Comparison of ENCODE assay signal across 9 cellular contexts in the genomic region with DNA sequence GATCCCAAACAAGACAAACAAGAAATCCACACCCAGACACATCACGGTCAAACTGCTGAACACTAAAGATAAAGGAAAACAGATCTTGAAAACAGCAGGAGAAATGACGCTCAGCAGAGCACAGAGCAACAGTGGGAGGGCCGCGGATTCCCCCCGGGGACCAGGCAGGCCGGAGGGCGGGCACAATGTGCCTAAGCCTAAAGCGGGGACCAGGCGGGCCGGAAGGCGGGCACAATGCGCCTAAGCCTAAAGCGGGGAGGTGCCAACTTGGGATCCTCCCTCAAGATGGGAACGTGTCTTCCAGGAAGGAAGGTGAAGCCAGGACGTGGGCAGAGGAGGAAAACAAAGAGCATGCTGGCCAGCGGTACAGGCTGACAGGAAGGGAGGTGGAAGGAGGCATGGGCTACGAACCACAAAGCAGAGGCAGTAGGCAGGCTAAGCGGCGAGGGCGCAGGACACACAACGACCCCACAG. TPM values are rescaled to one million over a fixed set of nuclear protein-coding genes. Genes with fewer than 3 reads are reported as not detected.
A peak's percentile ranks its signal among the peaks of the same experiment; 100 is the strongest.
DNase-seq lines count a peak whose midpoint lies in the region; ATAC-seq, FAIRE-seq and TF ChIP-seq lines count a peak whose summit lies in the region.
"Had no signal": no experiment of that assay in that cellular context is flagged by ENCODE, and none has a peak within 500 bp of the region (broad histone marks: within the 10 kb centered on the region; RNA-seq: fewer than 3 reads in every experiment).

No MANE protein-coding gene starts in this region.

- peaks cover 29% of the 10 kb centered on the region for H3K4me1 ChIP-seq in HUES48 (ENCODE audit: control insufficient read depth, insufficient read depth, low read length)
- peaks cover 0 to 15% of the 10 kb centered on the region in 2 donors for H3K4me1 ChIP-seq in kidney (ENCODE audit: control insufficient read depth in 1 of 2, insufficient read depth in 1 of 2, low read depth in 1 of 2, low read length in 2 of 2)
- H3K4me1 ChIP-seq in thoracic aorta (ENCODE audit: control insufficient read depth in 1 of 2, low read depth in 2 of 2) = peaks cover 46 to 68% of the 10 kb centered on the region in 2 donors

- H3K27ac ChIP-seq in HUES48 (ENCODE audit: low read depth, low read length) (peak overlapping the region; percentile 63), kidney (ENCODE audit: low read depth in 2 of 2, low read length in 2 of 2) (peak overlapping the region; percentile 29 to 41), thoracic aorta (peak overlapping the region; percentile 3 to 48)
- H3K27ac ChIP-seq: HL-60 had no signal

- H3K9ac ChIP-seq in HUES48 (ENCODE audit: low read depth, low read length) (no peak overlapping the region), kidney (ENCODE audit: low read length in 2 of 2) (no peak overlapping the region)

- intact Hi-C loops in kidney (cut with DNase I) = no loop called here

- H3K4me1 Mint-ChIP-seq in brain = peaks cover 49% of the 10 kb centered on the region

- no peak for FAIRE-seq in kidney (lab: Jason Lieb, UNC)

- H3K4me3 ChIP-seq in HUES48 (ENCODE audit: low read depth, low read length) = peak overlapping the region; percentile 30
- peak overlapping the region in 1 of 2 donors; percentile 16 for H3K4me3 ChIP-seq in kidney (ENCODE audit: low read length in 2 of 2)
- H3K4me3 ChIP-seq in thoracic aorta = peak overlapping the region; percentile 49

- peak overlapping the region in 4 of 5 experiments; percentile 9 to 77 (median 46) for H3K27ac Mint-ChIP-seq in brain

- TF ChIP-seq CTCF in brain (conservative IDR thresholded peaks at IDR 0.05) (no peak), kidney (IDR thresholded peaks at IDR 0.05; ENCODE audit: borderline replicate concordance, extremely low read depth, insufficient read depth) (peak; percentile 4), thoracic aorta (IDR thresholded peaks at IDR 0.05) (no peak)

- H3K27me3 ChIP-seq in HUES48 (ENCODE audit: control insufficient read depth, insufficient read depth, low read length) = peaks cover 2% of the 10 kb centered on the region; the same call in 1 of the 2 replicates
- H3K27me3 ChIP-seq in thoracic aorta (replicated peaks; ENCODE audit: insufficient read depth) = no peaks in the 10 kb centered on the region

- H3K36me3 Mint-ChIP-seq in brain = peaks cover 16% of the 10 kb centered on the region

- ATAC-seq in GM19328 (IDR thresholded peaks at IDR 0.05; ENCODE audit: unreplicated experiment) (peak; percentile 92), thoracic aorta (ENCODE audit: insufficient number of reproducible peaks, low FRiP score, low read depth) (no peak), GM21528 (IDR thresholded peaks at IDR 0.05; ENCODE audit: low FRiP score, unreplicated experiment) (no peak)

- H3K36me3 ChIP-seq in HUES48 (ENCODE audit: control insufficient read depth, insufficient read depth, low read length) (peaks cover 7% of the 10 kb centered on the region; the same call in 1 of the 2 replicates), kidney (ENCODE audit: control insufficient read depth in 1 of 2, insufficient read depth in 2 of 2, low read length in 2 of 2) (peaks cover 0 to 7% of the 10 kb centered on the region in 2 donors), thoracic aorta (peaks cover 7% of the 10 kb centered on the region)

- peaks cover 4% of the 10 kb centered on the region for H3K27me3 Mint-ChIP-seq in brain

- DNase-seq in CD1c-positive myeloid dendritic cell (ENCODE audit: extremely low spot score) = peak; percentile 8
- peak; percentile 82 for DNase-seq in kidney
- no peak for DNase-seq in thoracic aorta (ENCODE audit: low spot score)
- no peak for DNase-seq in DMS114 treated with DMSO at 0.1 percent for 48 hours (lab: John Stamatoyannopoulos, UW; ENCODE audit: unreplicated experiment)

- peak overlapping the region in 4 of 5 experiments; percentile 10 to 57 (median 35) for H3K4me3 Mint-ChIP-seq in brain

- H3K9me3 ChIP-seq in HUES48 (ENCODE audit: control insufficient read depth, insufficient read depth, low read length) (no peaks in the 10 kb centered on the region), kidney (ENCODE audit: control insufficient read depth in 1 of 2, low read length in 2 of 2) (no peaks in the 10 kb centered on the region), thoracic aorta (no peaks in the 10 kb centered on the region)

- no peaks in the 10 kb centered on the region for H3K9me3 Mint-ChIP-seq in brain

RNA-seq across cellular contexts. Expression of a gene that starts 31.1 kb away (rescaled TPM):
- polyA plus RNA-seq in brain (ENCODE audit: insufficient read depth, low read depth, low replicate concordance) (41.4 TPM), kidney (ENCODE audit: insufficient read depth, low read depth, low replicate concordance) (32.3 TPM)
- total RNA-seq in kidney (143 TPM), thoracic aorta (100 to 1,000 TPM; 112 to 150 TPM)

Comparison
In these comparisons a context has a peak if more than half of its experiments do, and no peak if none do; other contexts are left out.
1. DNase-seq: peak in CD1c-positive myeloid dendritic cell (single experiment) and kidney (single experiment); none in thoracic aorta (single experiment) and DMS114 treated with DMSO at 0.1 percent for 48 hours (single experiment).
2. Peak in every context shown above with its lines, with median percentiles within 50 percentile points of each other: H3K27ac ChIP-seq.